Comparison of ENCODE assay signal across 28 cellular contexts in the genomic region with DNA sequence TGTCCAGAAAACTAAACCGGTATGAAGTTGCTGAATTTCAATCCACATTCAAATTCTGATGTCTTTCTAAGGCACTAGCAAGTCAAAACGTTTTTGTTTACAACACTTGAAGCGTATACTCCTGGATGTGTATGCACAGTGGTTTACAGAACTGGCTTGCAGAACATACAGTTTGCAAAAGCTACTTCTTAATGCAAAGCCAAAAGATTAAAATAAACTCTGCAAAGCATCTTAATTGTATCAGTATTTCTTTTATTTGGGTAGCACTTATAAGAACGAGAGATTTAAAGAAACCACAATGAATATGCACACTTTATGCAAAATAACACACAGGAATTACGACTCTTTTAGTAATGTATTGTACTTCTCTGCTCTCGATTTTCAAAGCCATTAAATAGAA.
"Had no signal": no experiment of that assay in that cellular context is flagged by ENCODE, and none has a peak within 500 bp of the region (broad histone marks: within the 10 kb centered on the region; RNA-seq: fewer than 3 reads in every experiment).

No MANE protein-coding gene starts in this region.

- H3K27me3 Mint-ChIP-seq: stimulated activated memory B cell treated with anti-CD40 and anti-IgM and Interleukin-4, amounts not matched to agents 10 μg/mL and 1 μg/mL and 100 μg/mL, for 72 hours; stimulated activated naive B cell treated with anti-CD40 and anti-IgM and Interleukin-4, amounts not matched to agents 10 μg/mL and 1 μg/mL and 100 μg/mL, for 72 hours; stimulated activated naive CD8-positive, alpha-beta T cell treated with anti-CD3 and anti-CD28 coated beads, Interleukin-15, amount 100 ng/mL, for 72 hours; stimulated activated naive CD8-positive, alpha-beta T cell treated with anti-CD3 and anti-CD28 coated beads, Interleukin-15, Interleukin-2, amounts not matched to agents 100 ng/mL and 50 ng/mL, for 24 hours had no signal

- FAIRE-seq: urothelium cell line had no signal

- H3K9me3 Mint-ChIP-seq: stimulated activated memory B cell treated with anti-CD40 and anti-IgM and Interleukin-4, amounts not matched to agents 10 μg/mL and 1 μg/mL and 100 μg/mL, for 72 hours; stimulated activated naive B cell treated with anti-CD40 and anti-IgM and Interleukin-4, amounts not matched to agents 10 μg/mL and 1 μg/mL and 100 μg/mL, for 72 hours; stimulated activated naive CD8-positive, alpha-beta T cell treated with anti-CD3 and anti-CD28 coated beads, Interleukin-15, amount 100 ng/mL, for 72 hours; stimulated activated naive CD8-positive, alpha-beta T cell treated with anti-CD3 and anti-CD28 coated beads, Interleukin-15, Interleukin-2, amounts not matched to agents 100 ng/mL and 50 ng/mL, for 24 hours; type B pancreatic cell had no signal

- H3K4me3 ChIP-seq: stomach, suprapubic skin, testis, thoracic aorta, thyroid gland, tibial artery, tibial nerve, transverse colon, upper lobe of left lung, upper lobe of right lung, uterus, vagina had no signal

- H3K9me3 ChIP-seq: stomach, suprapubic skin, testis, thoracic aorta, thyroid gland, tibial artery, tibial nerve, transverse colon, upper lobe of left lung, upper lobe of right lung, uterus, vagina had no signal

- DNase-seq: stimulated activated CD4-positive, alpha-beta T cell treated with anti-CD3 and anti-CD28 coated beads, Interleukin-2, amount 100 ng/mL, for 48 hours; stimulated activated CD4-positive, alpha-beta T cell treated with anti-CD3 and anti-CD28 coated beads, Interleukin-4, amount 100 ng/mL, for 1 hour; stimulated activated CD4-positive, alpha-beta T cell treated with anti-CD3 and anti-CD28 coated beads, Interleukin-4, amount 100 ng/mL, for 24 hours; stimulated activated CD4-positive, alpha-beta T cell treated with anti-CD3 and anti-CD28 coated beads, Interleukin-4, amount 100 ng/mL, for 4 hours; stimulated activated CD8-positive, alpha-beta memory T cell treated with anti-CD3 and anti-CD28 coated beads, Interleukin-4, amount 100 ng/mL, for 48 hours; stimulated activated naive B cell treated with anti-CD40 and anti-IgM and Interleukin-4, amounts not matched to agents 10 μg/mL and 1 μg/mL and 100 μg/mL, for 72 hours; stimulated activated naive CD4-positive, alpha-beta T cell; stimulated activated naive CD4-positive, alpha-beta T cell treated with Interleukin-2 at 50 U/mL for 16 hours; stimulated activated naive CD8-positive, alpha-beta T cell treated with anti-CD3 and anti-CD28 coated beads, Interleukin-15, amount 100 ng/mL, for 72 hours; stimulated activated naive CD8-positive, alpha-beta T cell treated with anti-CD3 and anti-CD28 coated beads, Interleukin-15, Interleukin-2, amounts not matched to agents 100 U/mL and 50 U/mL, for 24 hours; stomach; substantia nigra; testis; thyroid gland; tibial artery; transverse colon; upper lobe of left lung; upper lobe of right lung; uterus had no signal

- H3K36me3 Mint-ChIP-seq: stimulated activated effector memory CD8-positive, alpha-beta T cell treated with anti-CD3 and anti-CD28 coated beads, Interleukin-12 subunit alpha, Interleukin-12 subunit beta, amount 100 ng/mL, for 72 hours; stimulated activated memory B cell treated with anti-CD40 and anti-IgM and Interleukin-4, amounts not matched to agents 10 μg/mL and 1 μg/mL and 100 μg/mL, for 72 hours; stimulated activated naive B cell treated with anti-CD40 and anti-IgM and Interleukin-4, amounts not matched to agents 10 μg/mL and 1 μg/mL and 100 μg/mL, for 72 hours; type B pancreatic cell had no signal

- H3K36me3 ChIP-seq: stomach, suprapubic skin, thoracic aorta, thyroid gland, tibial artery, tibial nerve, transverse colon, upper lobe of left lung, upper lobe of right lung, uterus, vagina had no signal

- H3K4me1 ChIP-seq: stomach, suprapubic skin, testis, thyroid gland, tibial artery, tibial nerve, transverse colon, upper lobe of left lung, upper lobe of right lung, uterus, vagina had no signal

- H3K27me3 ChIP-seq: stomach, suprapubic skin, testis, thyroid gland, tibial artery, tibial nerve, transverse colon, upper lobe of left lung, upper lobe of right lung, uterus, vagina had no signal

- H3K4me3 Mint-ChIP-seq: stimulated activated effector memory CD8-positive, alpha-beta T cell treated with anti-CD3 and anti-CD28 coated beads, Interleukin-12 subunit alpha, Interleukin-12 subunit beta, amount 100 ng/mL, for 72 hours; stimulated activated memory B cell treated with anti-CD40 and anti-IgM and Interleukin-4, amounts not matched to agents 10 μg/mL and 1 μg/mL and 100 μg/mL, for 72 hours; stimulated activated naive B cell treated with anti-CD40 and anti-IgM and Interleukin-4, amounts not matched to agents 10 μg/mL and 1 μg/mL and 100 μg/mL, for 72 hours; stimulated activated naive CD8-positive, alpha-beta T cell treated with anti-CD3 and anti-CD28 coated beads, Interleukin-15, amount 100 ng/mL, for 72 hours; stimulated activated naive CD8-positive, alpha-beta T cell treated with anti-CD3 and anti-CD28 coated beads, Interleukin-15, Interleukin-2, amounts not matched to agents 100 ng/mL and 50 ng/mL, for 24 hours; type B pancreatic cell had no signal

- H3K4me1 Mint-ChIP-seq: stimulated activated effector memory CD8-positive, alpha-beta T cell treated with anti-CD3 and anti-CD28 coated beads, Interleukin-12 subunit alpha, Interleukin-12 subunit beta, amount 100 ng/mL, for 72 hours; stimulated activated memory B cell treated with anti-CD40 and anti-IgM and Interleukin-4, amounts not matched to agents 10 μg/mL and 1 μg/mL and 100 μg/mL, for 72 hours; stimulated activated naive B cell treated with anti-CD40 and anti-IgM and Interleukin-4, amounts not matched to agents 10 μg/mL and 1 μg/mL and 100 μg/mL, for 72 hours; stimulated activated naive CD8-positive, alpha-beta T cell treated with anti-CD3 and anti-CD28 coated beads, Interleukin-15, amount 100 ng/mL, for 72 hours had no signal

- ATAC-seq: stimulated activated effector memory CD8-positive, alpha-beta T cell treated with anti-CD3 and anti-CD28 coated beads, Interleukin-12 subunit alpha, Interleukin-12 subunit beta, amount 100 ng/mL, for 72 hours; stimulated activated memory B cell treated with anti-CD40 and anti-IgM and Interleukin-4, amounts not matched to agents 10 μg/mL and 1 μg/mL and 100 μg/mL, for 72 hours; stimulated activated naive B cell treated with anti-CD40 and anti-IgM and Interleukin-4, amounts not matched to agents 10 μg/mL and 1 μg/mL and 100 μg/mL, for 72 hours; stimulated activated naive CD8-positive, alpha-beta T cell treated with anti-CD3 and anti-CD28 coated beads, Interleukin-15, amount 100 ng/mL, for 72 hours; stimulated activated naive CD8-positive, alpha-beta T cell treated with anti-CD3 and anti-CD28 coated beads, Interleukin-15, Interleukin-2, amounts not matched to agents 100 U/mL and 50 U/mL, for 24 hours; upper lobe of right lung had no signal

- H3K27ac ChIP-seq: stomach, suprapubic skin, testis, thoracic aorta, thyroid gland, tibial artery, tibial nerve, transverse colon, upper lobe of left lung, upper lobe of right lung, uterus, vagina had no signal

- H3K27ac Mint-ChIP-seq: stimulated activated effector memory CD8-positive, alpha-beta T cell treated with anti-CD3 and anti-CD28 coated beads, Interleukin-12 subunit alpha, Interleukin-12 subunit beta, amount 100 ng/mL, for 72 hours; stimulated activated memory B cell treated with anti-CD40 and anti-IgM and Interleukin-4, amounts not matched to agents 10 μg/mL and 1 μg/mL and 100 μg/mL, for 72 hours; stimulated activated naive B cell treated with anti-CD40 and anti-IgM and Interleukin-4, amounts not matched to agents 10 μg/mL and 1 μg/mL and 100 μg/mL, for 72 hours; stimulated activated naive CD8-positive, alpha-beta T cell treated with anti-CD3 and anti-CD28 coated beads, Interleukin-15, amount 100 ng/mL, for 72 hours; stimulated activated naive CD8-positive, alpha-beta T cell treated with anti-CD3 and anti-CD28 coated beads, Interleukin-15, Interleukin-2, amounts not matched to agents 100 ng/mL and 50 ng/mL, for 24 hours; type B pancreatic cell had no signal
